ENCODE assay signal across 9 cellular contexts in genomic region chr7:156473476-156474240, GRCh38.
A peak's percentile ranks its signal among the peaks of the same experiment; 100 is the strongest.
DNase-seq lines count a peak whose midpoint lies in the region; ATAC-seq, FAIRE-seq and TF ChIP-seq lines count a peak whose summit lies in the region.
"Had no signal": no experiment of that assay in that cellular context is flagged by ENCODE, and none has a peak within 500 bp of the region (broad histone marks: within the 10 kb centered on the region; RNA-seq: fewer than 3 reads in every experiment).

No MANE protein-coding gene starts in this region.

- H3K4me1 ChIP-seq in OCI-LY3 (ENCODE audit: low read length) (no peaks in the 10 kb centered on the region), endothelial cell of umbilical vein (ENCODE audit: control insufficient read depth, extremely low read depth, insufficient read depth, low read length) (peaks cover 8% of the 10 kb centered on the region)

- peaks cover 26% of the 10 kb centered on the region for H3K27me3 ChIP-seq in OCI-LY3 (ENCODE audit: low read depth, low read length)
- H3K27me3 ChIP-seq in endothelial cell of umbilical vein (ENCODE audit: control insufficient read depth in 2 of 2, insufficient read depth in 2 of 2, low read length in 2 of 2) = no peaks in the 10 kb centered on the region
- H3K27me3 ChIP-seq in neural cell (ENCODE audit: insufficient read depth, low read depth, low read length) = no peaks in the 10 kb centered on the region

- H3K79me2 ChIP-seq in OCI-LY3 (ENCODE audit: low read length) = no peaks in the 10 kb centered on the region
- no peaks in the 10 kb centered on the region for H3K79me2 ChIP-seq in endothelial cell of umbilical vein (ENCODE audit: control insufficient read depth, insufficient read depth, low read length)
- no peaks in the 10 kb centered on the region for H3K79me2 ChIP-seq in neural cell (replicated peaks; ENCODE audit: insufficient read depth, low read length)

- H3K36me3 ChIP-seq in OCI-LY3 (replicated peaks; ENCODE audit: low read depth, low read length) (no peaks in the 10 kb centered on the region), endothelial cell of umbilical vein (ENCODE audit: control insufficient read depth in 2 of 2, extremely low read depth in 1 of 2, insufficient read depth in 2 of 2, low read length in 2 of 2) (no peaks in the 10 kb centered on the region), neural cell (ENCODE audit: insufficient read depth, low read length) (no peaks in the 10 kb centered on the region)
- H3K36me3 ChIP-seq: SJSA1 had no signal

- no peaks in the 10 kb centered on the region for H3F3A ChIP-seq in neural cell (ENCODE audit: insufficient read depth, low read length, poor library complexity, severe bottlenecking)

- TF ChIP-seq CTCF in OCI-LY3 (IDR thresholded peaks at IDR 0.05; ENCODE audit: low read depth, low read length) (peak; percentile 88), endothelial cell of umbilical vein (IDR thresholded peaks at IDR 0.05; ENCODE audit: extremely low read depth in 1 of 2, insufficient read depth in 1 of 2, low read depth in 1 of 2, low read length in 2 of 2) (peak; percentile 67 to 69), neural cell (IDR thresholded peaks at IDR 0.05; ENCODE audit: poor library complexity, severe bottlenecking) (peak; percentile 88)

- intact Hi-C loops in endothelial cell of umbilical vein (cut with micrococcal nuclease) = loop anchor here (1.0 to 10.0 kb wide), 6 partner anchors 131 to 676 kb away; no protein-coding TSS in a partner anchor

- in situ Hi-C loops in Caki2 (cut with HindIII; ENCODE audit: low pct_unique_long_range_greater_than_20kb, low sequenced_read_pairs) = loop anchor here (10.0 kb wide), 1 partner anchor 81 kb away; no protein-coding TSS in a partner anchor

- H3K4me2 ChIP-seq in OCI-LY3 (ENCODE audit: low read length) (no peak overlapping the region), endothelial cell of umbilical vein (ENCODE audit: insufficient read depth, low read length) (peak overlapping the region; percentile 12), neural cell (ENCODE audit: low read length) (no peak overlapping the region)

- H3K9ac ChIP-seq in OCI-LY3 (ENCODE audit: low read length) (no peak overlapping the region), endothelial cell of umbilical vein (replicated peaks; ENCODE audit: extremely low read depth, insufficient read depth, low read length) (no peak overlapping the region), neural cell (ENCODE audit: low read length) (no peak overlapping the region)

- POLR2A ChIA-PET in endothelial cell of umbilical vein (lab: Charles Lee) = no interaction called here

- CTCF ChIA-PET in endothelial cell of umbilical vein (lab: Charles Lee) = interaction anchor here (1.0 to 2.3 kb wide), 5 partner anchors 657 to 670 kb away, joined by 4 to 25 read pairs (median 5); partner anchors contain the start of gene SHH

- TF ChIP-seq RAD21 in neural cell (conservative IDR thresholded peaks at IDR 0.05) = peak; percentile 91

- TF ChIP-seq EP300 in neural cell (conservative IDR thresholded peaks at IDR 0.05; ENCODE audit: poor library complexity, severe bottlenecking) = peak; percentile 13

- H3K4me3 ChIP-seq in OCI-LY3 (ENCODE audit: low read length) = no peak overlapping the region
- H3K4me3 ChIP-seq in endothelial cell of umbilical vein (replicated peaks in 1 of 3; ENCODE audit: insufficient read depth in 1 of 3, low read depth in 1 of 3, low read length in 3 of 3) = no peak overlapping the region
- no peak overlapping the region for H3K4me3 ChIP-seq in neural cell (ENCODE audit: low read length)
- H3K4me3 ChIP-seq: SJSA1 had no signal

- peak; percentile 56 for DNase-seq in Caki2 (ENCODE audit: low read depth)
- DNase-seq in H54 (ENCODE audit: insufficient read length, low spot score) = peak; percentile 26
- DNase-seq in endothelial cell of umbilical vein (ENCODE audit: low read depth, low spot score) = peak; percentile 31

- no peak overlapping the region for H2AFZ ChIP-seq in OCI-LY3 (ENCODE audit: low read depth, low read length)
- H2AFZ ChIP-seq in endothelial cell of umbilical vein (ENCODE audit: low read depth, low read length) = no peak overlapping the region
- H2AFZ ChIP-seq in neural cell (ENCODE audit: low read depth, low read length) = no peak overlapping the region

- ATAC-seq in GM18858 (IDR thresholded peaks at IDR 0.05; ENCODE audit: unreplicated experiment) (no peak), GM18511 (IDR thresholded peaks at IDR 0.05; ENCODE audit: unreplicated experiment) (no peak), HG03521 (IDR thresholded peaks at IDR 0.05; ENCODE audit: unreplicated experiment) (no peak)

- no peak for TF ChIP-seq POLR2A in H54 (IDR thresholded peaks at IDR 0.05; ENCODE audit: low read depth, low read length)
- no peak for TF ChIP-seq POLR2A in endothelial cell of umbilical vein (IDR thresholded peaks at IDR 0.05; ENCODE audit: low read depth, low read length)

- H3K27ac ChIP-seq in OCI-LY3 (ENCODE audit: low read length) = no peak overlapping the region
- no peak overlapping the region for H3K27ac ChIP-seq in endothelial cell of umbilical vein (ENCODE audit: insufficient read depth, low read depth, low read length)
- no peak overlapping the region for H3K27ac ChIP-seq in neural cell (ENCODE audit: low read length)
- H3K27ac ChIP-seq: SJSA1 had no signal

- H4K20me1 ChIP-seq in OCI-LY3 (ENCODE audit: insufficient read depth, low read length) (no peaks in the 10 kb centered on the region), endothelial cell of umbilical vein (replicated peaks; ENCODE audit: control insufficient read depth, extremely low read depth, insufficient read depth, low read length) (no peaks in the 10 kb centered on the region), neural cell (ENCODE audit: insufficient read depth) (no peaks in the 10 kb centered on the region)

- dilution Hi-C loops in endothelial cell of umbilical vein (cut with MboI; ENCODE audit: extremely low pct_ligation_motif_present, low sequenced_read_pairs) = no loop called here

- FAIRE-seq in H54 (lab: Jason Lieb, UNC) (no peak), endothelial cell of umbilical vein (lab: Jason Lieb, UNC) (peak; percentile 84)

- no peaks in the 10 kb centered on the region for H3K9me2 ChIP-seq in neural cell (ENCODE audit: insufficient read depth, low read length)

- H3K9me1 ChIP-seq in endothelial cell of umbilical vein (replicated peaks; ENCODE audit: control insufficient read depth, extremely low read depth, insufficient read depth, low read length) = no peaks in the 10 kb centered on the region

- no peaks in the 10 kb centered on the region for H3K9me3 ChIP-seq in OCI-LY3 (ENCODE audit: insufficient read depth, low read length)
- H3K9me3 ChIP-seq in endothelial cell of umbilical vein (replicated peaks; ENCODE audit: control insufficient read depth, insufficient read depth, low read length) = no peaks in the 10 kb centered on the region
- H3K9me3 ChIP-seq in neural cell (ENCODE audit: low read length) = no peaks in the 10 kb centered on the region
- H3K9me3 ChIP-seq: SJSA1 had no signal

- no TSS peak for BruUV-seq in endothelial cell of umbilical vein (replicated peaks; lab: Mats Ljungman, UMichigan)

TF ChIP-seq in endothelial cell of umbilical vein, 7 proteins besides CTCF, POLR2A, EP300 and RAD21:
- TF ChIP-seq FOS (IDR thresholded peaks at IDR 0.05; ENCODE audit: borderline replicate concordance, insufficient read depth, low read length) = no peak
- no peak for TF ChIP-seq MYC (IDR thresholded peaks at IDR 0.05; ENCODE audit: low read depth, low read length)
- TF ChIP-seq MAX (IDR thresholded peaks at IDR 0.05; ENCODE audit: insufficient read depth, insufficient read length) = no peak
- TF ChIP-seq GATA2 (IDR thresholded peaks at IDR 0.05; ENCODE audit: insufficient read depth, insufficient read length, low read depth, low read length) = no peak
- TF ChIP-seq JUN (IDR thresholded peaks at IDR 0.05; ENCODE audit: borderline replicate concordance, insufficient read depth, insufficient read length, low read depth) = no peak
- TF ChIP-seq POLR2AphosphoS5 (IDR thresholded peaks at IDR 0.05; ENCODE audit: insufficient read depth, low read depth, low read length) = no peak
- TF ChIP-seq EZH2 (IDR thresholded peaks at IDR 0.05; ENCODE audit: borderline replicate concordance, low read depth, low read length, severe bottlenecking) = no peak
TF ChIP-seq in endothelial cell of umbilical vein: peak in this region for 0.

TF ChIP-seq in neural cell, 6 proteins besides CTCF, POLR2A, EP300 and RAD21:
- peak; percentile 96 for TF ChIP-seq SMC3 (conservative IDR thresholded peaks at IDR 0.05; ENCODE audit: poor library complexity)
- no peak for TF ChIP-seq TAF1 (IDR thresholded peaks at IDR 0.05; ENCODE audit: low read depth)
TF ChIP-seq in neural cell: peak in this region for 1.
